ENCODE assay signal across 21 cellular contexts in genomic region chr10:71257292-71257997, GRCh38. TPM values are rescaled to one million over a fixed set of nuclear protein-coding genes. Genes with fewer than 3 reads are reported as not detected.
"Had no signal": no experiment of that assay in that cellular context is flagged by ENCODE, and none has a peak within 500 bp of the region (broad histone marks: within the 10 kb centered on the region; RNA-seq: fewer than 3 reads in every experiment).

No MANE protein-coding gene starts in this region.

- H3K4me3 ChIP-seq: adrenal gland, esophagus squamous epithelium, stomach, testis, uterus had no signal

- H3K27ac ChIP-seq: adrenal gland, testis had no signal

- H3K4me1 Mint-ChIP-seq: immature natural killer cell had no signal

- H3K4me3 Mint-ChIP-seq: activated CD4-positive, alpha-beta memory T cell treated with anti-CD3 and anti-CD28 coated beads for 36 hours; activated T-helper 1 cell treated with anti-CD3 and anti-CD28 coated beads, Interleukin-12 subunit alpha, Interleukin-12 subunit beta, Interleukin-2, Interleukin-4 antibody, amounts not matched to agents 30 ng/mL and 10 ng/mL and 1 ng/mL, durations not matched to agents 14 hours and 24 hours and 36 hours; immature natural killer cell; natural killer cell treated with Interleukin-12 subunit alpha and Interleukin-12 subunit beta and Interleukin-15 and Interleukin-18, amount 100 ng/mL, for 72 hours; T-helper 2 cell treated with Interferon-gamma antibody and Interleukin-4, amounts not matched to agents 5 μg/mL and 100 μg/mL, for 36 hours; WTC11 had no signal

- H3K36me3 Mint-ChIP-seq: activated CD4-positive, alpha-beta memory T cell treated with anti-CD3 and anti-CD28 coated beads for 36 hours; activated naive CD4-positive, alpha-beta T cell treated with anti-CD3 and anti-CD28 coated beads, Interleukin-2, amount 50 U/mL, for 72 hours; immature natural killer cell; natural killer cell treated with Interleukin-12 subunit alpha and Interleukin-12 subunit beta and Interleukin-15 and Interleukin-18, amount 100 ng/mL, for 72 hours had no signal

- H3K27ac Mint-ChIP-seq: activated CD4-positive, alpha-beta memory T cell treated with anti-CD3 and anti-CD28 coated beads for 36 hours; activated naive CD4-positive, alpha-beta T cell treated with anti-CD3 and anti-CD28 coated beads, Interleukin-2, amount 50 U/mL, for 72 hours; activated T-helper 1 cell treated with anti-CD3 and anti-CD28 coated beads, Interleukin-12 subunit alpha, Interleukin-12 subunit beta, Interleukin-2, Interleukin-4 antibody, amounts not matched to agents 30 ng/mL and 10 ng/mL and 1 ng/mL, durations not matched to agents 14 hours and 24 hours and 36 hours; immature natural killer cell; natural killer cell treated with Interleukin-12 subunit alpha and Interleukin-12 subunit beta and Interleukin-15 and Interleukin-18, amount 100 ng/mL, for 72 hours; T-helper 2 cell treated with Interferon-gamma antibody and Interleukin-4, amounts not matched to agents 5 μg/mL and 100 μg/mL, for 36 hours; WTC11 had no signal

- H3K9me3 ChIP-seq: adrenal gland, esophagus squamous epithelium, stomach, testis, uterus had no signal

- H3K27me3 ChIP-seq: adrenal gland, esophagus squamous epithelium, stomach, testis, uterus had no signal

- H3K36me3 ChIP-seq: adrenal gland, esophagus squamous epithelium, stomach, uterus had no signal

- DNase-seq: activated CD4-positive, alpha-beta memory T cell treated with anti-CD3 and anti-CD28 coated beads for 36 hours; activated CD4-positive, alpha-beta T cell treated with anti-CD3 and anti-CD28 coated beads for 4 hours; activated gamma-delta T cell treated with Interleukin-2 at 50 U/mL for 16 hours; activated T-cell treated with anti-CD3 and anti-CD28 coated beads for 4 hours; adrenal gland; dermis blood vessel endothelial cell; effector memory CD4-positive, alpha-beta T cell; esophagus squamous epithelium; immature natural killer cell; kidney glomerular epithelial cell; mesendoderm; nucleus accumbens; retina; stomach; testis; uterus had no signal

- H3K9me3 Mint-ChIP-seq: activated CD4-positive, alpha-beta memory T cell treated with anti-CD3 and anti-CD28 coated beads for 36 hours; activated naive CD4-positive, alpha-beta T cell treated with anti-CD3 and anti-CD28 coated beads, Interleukin-2, amount 50 U/mL, for 72 hours; activated T-helper 1 cell treated with anti-CD3 and anti-CD28 coated beads, Interleukin-12 subunit alpha, Interleukin-12 subunit beta, Interleukin-2, Interleukin-4 antibody, amounts not matched to agents 30 ng/mL and 10 ng/mL and 1 ng/mL, durations not matched to agents 14 hours and 24 hours and 36 hours; immature natural killer cell; natural killer cell treated with Interleukin-12 subunit alpha and Interleukin-12 subunit beta and Interleukin-15 and Interleukin-18, amount 100 ng/mL, for 72 hours; T-helper 2 cell treated with Interferon-gamma antibody and Interleukin-4, amounts not matched to agents 5 μg/mL and 100 μg/mL, for 36 hours had no signal

- ATAC-seq: activated naive CD4-positive, alpha-beta T cell treated with anti-CD3 and anti-CD28 coated beads, Interleukin-2, amount 50 U/mL, for 72 hours; natural killer cell treated with Interleukin-12 subunit alpha and Interleukin-12 subunit beta and Interleukin-15 and Interleukin-18, amount 100 ng/mL, for 72 hours; WTC11 had no signal

RNA-seq across cellular contexts. Expression of gene UNC5B, which starts 45.1 kb away (rescaled TPM):
- total RNA-seq: activated naive CD4-positive, alpha-beta T cell treated with anti-CD3 and anti-CD28 coated beads, Interleukin-2, amount 50 U/mL, for 72 hours had no signal
